In genomic region chr6:32076495-32076814, GRCh38 we compare ENCODE assay signal across 10 cellular contexts. TPM values are rescaled to one million over a fixed set of nuclear protein-coding genes. Genes with fewer than 3 reads are reported as not detected.
DNase-seq lines count a peak whose midpoint lies in the region; FAIRE-seq and TF ChIP-seq lines count a peak whose summit lies in the region.
"Not testable (repeated sequence)": the region's sequence is repeated elsewhere in the genome, so short reads cannot be mapped to it uniquely, and the experiment has no call there.
"Had no signal": no experiment of that assay in that cellular context is flagged by ENCODE, and none has a peak within 500 bp of the region (broad histone marks: within the 10 kb centered on the region; RNA-seq: fewer than 3 reads in every experiment).

No MANE protein-coding gene starts in this region.

- TF ChIP-seq CTCF in cardiac fibroblast (IDR thresholded peaks at IDR 0.05; ENCODE audit: low read depth, low read length); fibroblast of villous mesenchyme (IDR thresholded peaks at IDR 0.05; ENCODE audit: insufficient read depth, low read depth, low read length): not testable (repeated sequence)

- not testable (repeated sequence) for TF ChIP-seq POLR2A in H54 (IDR thresholded peaks at IDR 0.05; ENCODE audit: low read depth, low read length)

- FAIRE-seq in H54 (lab: Jason Lieb, UNC): peak; percentile 61

- H3K4me3 ChIP-seq in cardiac fibroblast (replicated peaks in 1 of 2; ENCODE audit: low read depth in 2 of 2, low read length in 2 of 2); fibroblast of villous mesenchyme (ENCODE audit: low read depth, low read length); skeletal muscle cell (ENCODE audit: low read depth, low read length): not testable (repeated sequence)

- DNase-seq in AG08395 (ENCODE audit: low spot score): peak; percentile 78
- peak; percentile 75 for DNase-seq in H54 (ENCODE audit: insufficient read length, low spot score)
- DNase-seq in MV-4-11 (lab: John Stamatoyannopoulos, UW): peak; percentile 40
- peak; percentile 56 for DNase-seq in SKM-1 treated with dmso at 0.1 percent for 144 hours (lab: John Stamatoyannopoulos, UW; ENCODE audit: unreplicated experiment)
- peak; percentile 82 to 94 for DNase-seq in cardiac fibroblast (ENCODE audit: low read depth in 2 of 2)
- DNase-seq in fibroblast of villous mesenchyme (ENCODE audit: low read depth): peak; percentile 77
- peak; percentile 65 for DNase-seq in left kidney (ENCODE audit: low read depth, low spot score)
- peak; percentile 75 for DNase-seq in skeletal muscle cell (ENCODE audit: low read depth)

RNA-seq across cellular contexts. Expression of gene TNXB, which starts 32.7 kb away (rescaled TPM):
- total RNA-seq in fibroblast of villous mesenchyme: 4.8 and 17.7 TPM in 2 replicates

RNA-seq across cellular contexts. Expression of gene CYP21A2, which starts 38.2 kb away (rescaled TPM):
- total RNA-seq in fibroblast of villous mesenchyme: under 0.01 TPM in 2 replicates
- total RNA-seq: activated B cell treated with CpG ODN at 0.5 μM for 24 hours; activated CD8-positive, alpha-beta T cell treated with anti-CD3 and anti-CD28 coated beads, Interleukin-2, amount 10 ng/mL, durations not matched to agents 7 days and 5 days had no signal

RNA-seq across cellular contexts. Expression of gene ATF6B, which starts 51.6 kb away (rescaled TPM):
- 17.3 and 22.9 TPM in 2 replicates for total RNA-seq in fibroblast of villous mesenchyme

RNA-seq across cellular contexts. Expression of gene FKBPL, which starts 53.6 kb away (rescaled TPM):
- 6.4 and 6.9 TPM in 2 replicates for total RNA-seq in fibroblast of villous mesenchyme
